Comparison of ENCODE assay signal across 11 cellular contexts in genomic region chr11:130772266-130773227, GRCh38.
DNase-seq lines count a peak whose midpoint lies in the region; ATAC-seq, FAIRE-seq and TF ChIP-seq lines count a peak whose summit lies in the region.
"Had no signal": no experiment of that assay in that cellular context is flagged by ENCODE, and none has a peak within 500 bp of the region (broad histone marks: within the 10 kb centered on the region; RNA-seq: fewer than 3 reads in every experiment).

No MANE protein-coding gene starts in this region.

- H2AFZ ChIP-seq in fibroblast of lung (ENCODE audit: low read length), result no peak overlapping the region

- peaks cover 1 to 18% (median 6%) of the 10 kb centered on the region in 5 donors for H3K27me3 Mint-ChIP-seq in naive thymus-derived CD8-positive, alpha-beta T cell

- peaks cover 0 to 2% (median 0%) of the 10 kb centered on the region in 9 donors for H3K9me3 Mint-ChIP-seq in naive thymus-derived CD8-positive, alpha-beta T cell
- H3K9me3 Mint-ChIP-seq: activated naive CD4-positive, alpha-beta T cell treated with anti-CD3 and anti-CD28 coated beads, Interleukin-2, amount 50 U/mL, for 24 hours; T-helper 1 cell treated with Interleukin-12 subunit alpha and Interleukin-12 subunit beta and Interleukin-4 antibody, amounts not matched to agents 30 μg/mL and 1 μg/mL, for 36 hours had no signal

- H3K27ac Mint-ChIP-seq in naive thymus-derived CD8-positive, alpha-beta T cell, result no peak overlapping the region
- H3K27ac Mint-ChIP-seq: activated naive CD4-positive, alpha-beta T cell treated with anti-CD3 and anti-CD28 coated beads, Interleukin-2, amount 50 U/mL, for 24 hours; T-helper 1 cell treated with Interleukin-12 subunit alpha and Interleukin-12 subunit beta and Interleukin-4 antibody, amounts not matched to agents 30 μg/mL and 1 μg/mL, for 36 hours had no signal

- H3K27ac ChIP-seq in SJSA1 (peak overlapping the region; percentile 80), fibroblast of lung (ENCODE audit: insufficient read depth, low read length) (peak overlapping the region; percentile 82), pancreas (no peak overlapping the region)

- TF ChIP-seq CTCF in fibroblast of lung (conservative IDR thresholded peaks at IDR 0.05 in 1 of 2, IDR thresholded peaks at IDR 0.05 in 1 of 2; ENCODE audit: low read depth in 1 of 2, low read length in 2 of 2) (no peak), pancreas (IDR thresholded peaks at IDR 0.05) (no peak)

- intact Hi-C loops in pancreas (cut with DNase I), result no loop called here

- no peaks in the 10 kb centered on the region for H3K4me1 Mint-ChIP-seq in naive thymus-derived CD8-positive, alpha-beta T cell
- H3K4me1 Mint-ChIP-seq: activated naive CD4-positive, alpha-beta T cell treated with anti-CD3 and anti-CD28 coated beads, Interleukin-2, amount 50 U/mL, for 24 hours had no signal

- H3K36me3 ChIP-seq in SJSA1 (no peaks in the 10 kb centered on the region), fibroblast of lung (ENCODE audit: control insufficient read depth, insufficient read depth, low read length) (no peaks in the 10 kb centered on the region), pancreas (no peaks in the 10 kb centered on the region)

- peak overlapping the region; percentile 73 for H3K4me2 ChIP-seq in fibroblast of lung (ENCODE audit: extremely low read depth, insufficient read depth, low read length)

- DNase-seq in GM03348 (ENCODE audit: low spot score) (peak; percentile 81), SJSA1 (ENCODE audit: low read depth in 1 of 2, low spot score in 2 of 2) (peak; percentile 73 to 85), fibroblast of lung (ENCODE audit: low read depth in 2 of 2) (peak; percentile 98 to 99), pancreas (peak in 1 of 6 donors; percentile 18), occipital lobe (lab: John Stamatoyannopoulos, UW) (no peak)
- no peak for DNase-seq in naive thymus-derived CD8-positive, alpha-beta T cell
- DNase-seq: GDM1 had no signal

- H3K36me3 Mint-ChIP-seq in naive thymus-derived CD8-positive, alpha-beta T cell, result no peaks in the 10 kb centered on the region
- H3K36me3 Mint-ChIP-seq: activated naive CD4-positive, alpha-beta T cell treated with anti-CD3 and anti-CD28 coated beads, Interleukin-2, amount 50 U/mL, for 24 hours had no signal

- no peak overlapping the region for H3K4me3 Mint-ChIP-seq in naive thymus-derived CD8-positive, alpha-beta T cell
- H3K4me3 Mint-ChIP-seq: activated naive CD4-positive, alpha-beta T cell treated with anti-CD3 and anti-CD28 coated beads, Interleukin-2, amount 50 U/mL, for 24 hours; T-helper 1 cell treated with Interleukin-12 subunit alpha and Interleukin-12 subunit beta and Interleukin-4 antibody, amounts not matched to agents 30 μg/mL and 1 μg/mL, for 36 hours had no signal

- H3K9me3 ChIP-seq in SJSA1 (replicated peaks) (no peaks in the 10 kb centered on the region), fibroblast of lung (ENCODE audit: control insufficient read depth, insufficient read depth, low read depth, low read length) (no peaks in the 10 kb centered on the region), pancreas (no peaks in the 10 kb centered on the region)

- H3K4me1 ChIP-seq in SJSA1 (replicated peaks) (peaks cover 52% of the 10 kb centered on the region), fibroblast of lung (ENCODE audit: control insufficient read depth, extremely low read depth, insufficient read depth, low read length) (peaks cover 31% of the 10 kb centered on the region), pancreas (no peaks in the 10 kb centered on the region)

- POLR2A ChIA-PET in naive thymus-derived CD8-positive, alpha-beta T cell (lab: Charles Lee), result no interaction called here

- peak overlapping the region; percentile 5 for H3K9ac ChIP-seq in fibroblast of lung (ENCODE audit: insufficient read depth, low read length)

- H3K4me3 ChIP-seq in SJSA1 (no peak overlapping the region), fibroblast of lung (replicated peaks in 1 of 4; ENCODE audit: control extremely low read depth in 1 of 4, insufficient read depth in 1 of 4, low read depth in 3 of 4, low read length in 4 of 4) (no peak overlapping the region), pancreas (no peak overlapping the region)

- WGBS in pancreas, 2 donors, result 52 to 56% methylated on average over 6 of the region's 6 CpGs

- FAIRE-seq in pancreas (lab: Jason Lieb, UNC), result no peak

- no peaks in the 10 kb centered on the region for H3K79me2 ChIP-seq in fibroblast of lung (ENCODE audit: control insufficient read depth, insufficient read depth, low read length)

- H3K27me3 ChIP-seq in SJSA1 (replicated peaks) (no peaks in the 10 kb centered on the region), fibroblast of lung (ENCODE audit: control insufficient read depth, insufficient read depth, low read length) (no peaks in the 10 kb centered on the region), pancreas (no peaks in the 10 kb centered on the region)

- no peaks in the 10 kb centered on the region for H4K20me1 ChIP-seq in fibroblast of lung (ENCODE audit: control insufficient read depth, extremely low read depth, insufficient read depth, low read length)

- ATAC-seq in pancreas (peak in 3 of 4 donors; percentile 72 to 80 (median 76)), GM18907 (IDR thresholded peaks at IDR 0.05; ENCODE audit: unreplicated experiment) (no peak), GM21529 (IDR thresholded peaks at IDR 0.05; ENCODE audit: unreplicated experiment) (no peak)
- ATAC-seq in naive thymus-derived CD8-positive, alpha-beta T cell, result no peak

Comparison
In these comparisons a context has a peak if more than half of its experiments do, and no peak if none do; other contexts are left out.
1. DNase-seq: peak in GM03348 (single experiment), SJSA1 (2 of 2) and fibroblast of lung (2 of 2); none in naive thymus-derived CD8-positive, alpha-beta T cell (0 of 10) and occipital lobe (single experiment).
2. H3K27ac ChIP-seq: peak in SJSA1 (single experiment) and fibroblast of lung (single experiment); none in pancreas (0 of 4).
3. ATAC-seq: peak in pancreas (3 of 4); none in naive thymus-derived CD8-positive, alpha-beta T cell (0 of 2), GM18907 (single experiment) and GM21529 (single experiment).